Comparison of ENCODE assay signal across 1 cellular context in genomic region chr16:67872631-67873434, GRCh38.
TF ChIP-seq lines count a peak whose summit lies in the region.

Gene EDC4 (plus strand): TSS chr16:67873052. CDS start chr16:67873262, 210 bp downstream.

TF ChIP-seq in HepG2, 621 proteins besides CTCF, POLR2A, EP300 and RAD21 (continued from another document and continues in another):
- TF ChIP-seq E2F2 (CRISPR knock-in tag; IDR thresholded peaks at IDR 0.05; ENCODE audit: borderline replicate concordance): 0 out of 2 replicates have a peak, but pooled peaks have one; percentile 66
- TF ChIP-seq ZNF788 (CRISPR knock-in tag; IDR thresholded peaks at IDR 0.05; ENCODE audit: borderline replicate concordance): peak; percentile 99
- TF ChIP-seq ZNF644 (CRISPR knock-in tag; IDR thresholded peaks at IDR 0.05; ENCODE audit: low read depth): no peak
- TF ChIP-seq CBX1 (IDR thresholded peaks at IDR 0.05; ENCODE audit: low read depth): peak; percentile 85
- TF ChIP-seq SPEN (CRISPR knock-in tag; IDR thresholded peaks at IDR 0.05; ENCODE audit: low read depth): peak; percentile 88
- no peak for TF ChIP-seq ZNF724P (CRISPR knock-in tag; IDR thresholded peaks at IDR 0.05; ENCODE audit: borderline replicate concordance)
- TF ChIP-seq POGZ (CRISPR knock-in tag; IDR thresholded peaks at IDR 0.05): peak; percentile 73
- TF ChIP-seq EZH2 (conservative IDR thresholded peaks at IDR 0.05; ENCODE audit: low read depth, low read length): no peak
- TF ChIP-seq DRAP1 (CRISPR knock-in tag; IDR thresholded peaks at IDR 0.05): peak; percentile 51; the same call in 1 of the 2 replicates
- peak; percentile 65; the same call in 1 of the 2 replicates for TF ChIP-seq TOPORS (CRISPR knock-in tag; IDR thresholded peaks at IDR 0.05)
- peak; percentile 86 for TF ChIP-seq HNF1B (CRISPR knock-in tag; IDR thresholded peaks at IDR 0.05)
- TF ChIP-seq RARA (CRISPR knock-in tag; IDR thresholded peaks at IDR 0.05): peak; percentile 55; the same call in 1 of the 2 replicates
- no peak for TF ChIP-seq ZFP41 (CRISPR knock-in tag; IDR thresholded peaks at IDR 0.05; ENCODE audit: borderline replicate concordance)
- TF ChIP-seq TP53 (CRISPR knock-in tag; conservative IDR thresholded peaks at IDR 0.05): peak; percentile 62; the same call in 1 of the 2 replicates
- peak; percentile 76 for TF ChIP-seq MYPOP (CRISPR knock-in tag; IDR thresholded peaks at IDR 0.05)
- peak; percentile 96 for TF ChIP-seq BCL3 (CRISPR knock-in tag; IDR thresholded peaks at IDR 0.05)
- TF ChIP-seq ZFP62 (CRISPR knock-in tag; IDR thresholded peaks at IDR 0.05): no peak
- peak; percentile 92; the same call in 1 of the 2 replicates for TF ChIP-seq ZNF619 (CRISPR knock-in tag; IDR thresholded peaks at IDR 0.05)
- no peak for TF ChIP-seq MBD4 (IDR thresholded peaks at IDR 0.05; ENCODE audit: borderline replicate concordance, low read length)
- TF ChIP-seq CEBPG (CRISPR knock-in tag; IDR thresholded peaks at IDR 0.05): peak; percentile 48; the same call in 1 of the 2 replicates
- TF ChIP-seq NR2F6 (IDR thresholded peaks at IDR 0.05): no peak; the same call in 1 of the 2 replicates
- peak; percentile 81 for TF ChIP-seq NR2F6 (CRISPR knock-in tag; IDR thresholded peaks at IDR 0.05)
- no peak for TF ChIP-seq IKZF1 (IDR thresholded peaks at IDR 0.05)
- 0 out of 2 replicates have a peak, but pooled peaks have one; percentile 37 for TF ChIP-seq ZNF615 (CRISPR knock-in tag; IDR thresholded peaks at IDR 0.05; ENCODE audit: borderline replicate concordance)
- no peak for TF ChIP-seq GPBP1L1 (CRISPR knock-in tag; IDR thresholded peaks at IDR 0.05)
- TF ChIP-seq PRPF4 (IDR thresholded peaks at IDR 0.05; ENCODE audit: low read depth, low read length, poor library complexity, severe bottlenecking): no peak
- TF ChIP-seq ZNF430 (CRISPR knock-in tag; IDR thresholded peaks at IDR 0.05): peak; percentile 93
- no peak; the same call in 1 of the 2 replicates for TF ChIP-seq ZNF782 (CRISPR knock-in tag; IDR thresholded peaks at IDR 0.05; ENCODE audit: borderline replicate concordance)
- peak; percentile 96 for TF ChIP-seq KLF12 (CRISPR knock-in tag; IDR thresholded peaks at IDR 0.05; ENCODE audit: borderline replicate concordance)
- TF ChIP-seq ADNP (CRISPR knock-in tag; IDR thresholded peaks at IDR 0.05): 0 out of 2 replicates have a peak, but pooled peaks have one; percentile 11
- peak; percentile 96 for TF ChIP-seq GATAD1 (CRISPR knock-in tag; IDR thresholded peaks at IDR 0.05)
- peak; percentile 87; the same call in 1 of the 2 replicates for TF ChIP-seq HBP1 (CRISPR knock-in tag; IDR thresholded peaks at IDR 0.05; ENCODE audit: low read depth)
- TF ChIP-seq POLR2G (IDR thresholded peaks at IDR 0.05; ENCODE audit: low read depth, low read length): peak; percentile 93
- TF ChIP-seq ZNF570 (CRISPR knock-in tag; IDR thresholded peaks at IDR 0.05; ENCODE audit: borderline replicate concordance): no peak; the same call in 1 of the 2 replicates
- TF ChIP-seq PRDM15 (CRISPR knock-in tag; IDR thresholded peaks at IDR 0.05): 0 out of 2 replicates have a peak, but pooled peaks have one; percentile 17
- TF ChIP-seq TEAD2 (CRISPR knock-in tag; IDR thresholded peaks at IDR 0.05): no peak
- peak; percentile 99 for TF ChIP-seq AGO2 (optimal IDR thresholded peaks at IDR 0.05; ENCODE audit: low read depth, low read length)
- TF ChIP-seq ZNF746 (CRISPR knock-in tag; IDR thresholded peaks at IDR 0.05): no peak; the same call in none of the 2 replicates
- peak; percentile 89 for TF ChIP-seq DNMT1 (CRISPR knock-in tag; IDR thresholded peaks at IDR 0.05)
- TF ChIP-seq ZXDC (CRISPR knock-in tag; IDR thresholded peaks at IDR 0.05): 0 out of 2 replicates have a peak, but pooled peaks have one; percentile 44
- peak; percentile 69; the same call in 1 of the 2 replicates for TF ChIP-seq KLF6 (CRISPR knock-in tag; IDR thresholded peaks at IDR 0.05)
- TF ChIP-seq LRRFIP1 (CRISPR knock-in tag; conservative IDR thresholded peaks at IDR 0.05): 0 out of 2 replicates have a peak, but pooled peaks have one; percentile 67
- no peak for TF ChIP-seq NPAS2 (CRISPR knock-in tag; IDR thresholded peaks at IDR 0.05; ENCODE audit: borderline replicate concordance)
- no peak; the same call in 1 of the 2 replicates for TF ChIP-seq CREB3 (CRISPR knock-in tag; IDR thresholded peaks at IDR 0.05)
- no peak for TF ChIP-seq NFYB (CRISPR knock-in tag; IDR thresholded peaks at IDR 0.05)
